ENCODE assay signal across 22 cellular contexts in genomic region chr12:109637341-109637740, GRCh38.
"Had no signal": no experiment of that assay in that cellular context is flagged by ENCODE, and none has a peak within 500 bp of the region (broad histone marks: within the 10 kb centered on the region; RNA-seq: fewer than 3 reads in every experiment).

No MANE protein-coding gene starts in this region.

- H3K4me1 ChIP-seq: ascending aorta, breast epithelium, psoas muscle, right lobe of liver, suprapubic skin, upper lobe of right lung had no signal

- H3K27ac Mint-ChIP-seq: activated CD4-positive, alpha-beta memory T cell treated with anti-CD3 and anti-CD28 coated beads for 36 hours; activated CD8-positive, alpha-beta memory T cell treated with anti-CD3 and anti-CD28 coated beads, Interleukin-2, amount 10 ng/mL, durations not matched to agents 7 days and 5 days; activated naive CD4-positive, alpha-beta T cell treated with anti-CD3 and anti-CD28 coated beads, Interleukin-2, amount 10 ng/mL, durations not matched to agents 7 days and 5 days; activated T-cell treated with anti-CD3 and anti-CD28 coated beads, Interleukin-2, amount 50 U/mL, for 24 hours; immature natural killer cell had no signal

- H3K4me3 ChIP-seq: ascending aorta, breast epithelium, psoas muscle, right lobe of liver, smooth muscle cell, suprapubic skin, upper lobe of right lung had no signal

- H3K27ac ChIP-seq: ascending aorta, breast epithelium, psoas muscle, right lobe of liver, suprapubic skin, upper lobe of right lung had no signal

- H3K27me3 Mint-ChIP-seq: activated CD4-positive, alpha-beta memory T cell treated with anti-CD3 and anti-CD28 coated beads for 36 hours; activated T-cell treated with anti-CD3 and anti-CD28 coated beads, Interleukin-2, amount 50 U/mL, for 24 hours had no signal

- H3K9me3 ChIP-seq: ascending aorta, breast epithelium, psoas muscle, right lobe of liver, suprapubic skin, upper lobe of right lung had no signal

- DNase-seq: activated CD4-positive, alpha-beta memory T cell treated with anti-CD3 and anti-CD28 coated beads for 36 hours; activated CD4-positive, alpha-beta T cell treated with anti-CD3 and anti-CD28 coated beads for 1 hour; activated CD8-positive, alpha-beta memory T cell treated with anti-CD3 and anti-CD28 coated beads, Interleukin-2, amount 10 ng/mL, durations not matched to agents 7 days and 5 days; activated naive CD4-positive, alpha-beta T cell treated with anti-CD3 and anti-CD28 coated beads, Interleukin-2, amount 10 ng/mL, durations not matched to agents 7 days and 5 days; activated T-cell treated with anti-CD3 and anti-CD28 coated beads, Interleukin-2, amount 50 U/mL, for 24 hours; cerebellar nuclear complex; effector CD8-positive, alpha-beta T cell; foreskin fibroblast; head of caudate nucleus; immature natural killer cell; mesendoderm; psoas muscle; stimulated activated CD4-positive, alpha-beta T cell treated with anti-CD3 and anti-CD28 coated beads, Interleukin-4, amount 100 ng/mL, for 4 hours; stimulated activated CD8-positive, alpha-beta memory T cell treated with anti-CD3 and anti-CD28 coated beads, Interleukin-4, amount 100 ng/mL, for 48 hours; stimulated activated naive CD4-positive, alpha-beta T cell treated with Interleukin-2 at 50 U/mL for 16 hours; T-helper 9 cell; upper lobe of right lung had no signal

- H3K36me3 ChIP-seq: ascending aorta, breast epithelium, right lobe of liver, suprapubic skin, upper lobe of right lung had no signal

- H3K9me3 Mint-ChIP-seq: activated CD4-positive, alpha-beta memory T cell treated with anti-CD3 and anti-CD28 coated beads for 36 hours had no signal

- H3K36me3 Mint-ChIP-seq: activated CD4-positive, alpha-beta memory T cell treated with anti-CD3 and anti-CD28 coated beads for 36 hours; activated naive CD4-positive, alpha-beta T cell treated with anti-CD3 and anti-CD28 coated beads, Interleukin-2, amount 10 ng/mL, durations not matched to agents 7 days and 5 days; immature natural killer cell had no signal

- H3K4me1 Mint-ChIP-seq: activated CD8-positive, alpha-beta memory T cell treated with anti-CD3 and anti-CD28 coated beads, Interleukin-2, amount 10 ng/mL, durations not matched to agents 7 days and 5 days; activated naive CD4-positive, alpha-beta T cell treated with anti-CD3 and anti-CD28 coated beads, Interleukin-2, amount 10 ng/mL, durations not matched to agents 7 days and 5 days; immature natural killer cell had no signal

- H3K27me3 ChIP-seq: ascending aorta, breast epithelium, right lobe of liver had no signal

- ATAC-seq: activated CD8-positive, alpha-beta memory T cell treated with anti-CD3 and anti-CD28 coated beads, Interleukin-2, amount 10 ng/mL, durations not matched to agents 7 days and 5 days; psoas muscle; right lobe of liver had no signal

- H3K4me3 Mint-ChIP-seq: activated CD4-positive, alpha-beta memory T cell treated with anti-CD3 and anti-CD28 coated beads for 36 hours; activated CD8-positive, alpha-beta memory T cell treated with anti-CD3 and anti-CD28 coated beads, Interleukin-2, amount 10 ng/mL, durations not matched to agents 7 days and 5 days; activated naive CD4-positive, alpha-beta T cell treated with anti-CD3 and anti-CD28 coated beads, Interleukin-2, amount 10 ng/mL, durations not matched to agents 7 days and 5 days; activated T-cell treated with anti-CD3 and anti-CD28 coated beads, Interleukin-2, amount 50 U/mL, for 24 hours; immature natural killer cell had no signal
